In genomic region chr4:13888112-13888511, GRCh38 we compare ENCODE assay signal across 16 cellular contexts.
DNase-seq lines count a peak whose midpoint lies in the region; ATAC-seq, FAIRE-seq and TF ChIP-seq lines count a peak whose summit lies in the region.
"Had no signal": no experiment of that assay in that cellular context is flagged by ENCODE, and none has a peak within 500 bp of the region (broad histone marks: within the 10 kb centered on the region; RNA-seq: fewer than 3 reads in every experiment).

No MANE protein-coding gene starts in this region.

- DNase-seq in A549 (ENCODE audit: low read depth in 1 of 2, low spot score in 1 of 2) = peak in 1 of 2 experiments; percentile 62
- peak; percentile 85 for DNase-seq in HFFc6
- peak; percentile 92 for DNase-seq in astrocyte of the spinal cord (ENCODE audit: low read depth, low spot score)
- peak; percentile 88 for DNase-seq in glomerular endothelial cell (ENCODE audit: extremely low read depth, low read depth, low spot score)
- no peak for DNase-seq in activated gamma-delta T cell (lab: John Stamatoyannopoulos, UW)
- DNase-seq in activated CD4-positive, alpha-beta T cell treated with anti-CD3 and anti-CD28 coated beads, Interleukin-2, amount 50 U/mL, for 1 hour = no peak
- DNase-seq: activated naive CD8-positive, alpha-beta T cell treated with anti-CD3 and anti-CD28 coated beads for 36 hours; AML-193; effector memory CD4-positive, alpha-beta T cell; GDM1; naive B cell; NCI-H2171; spleen; upper lobe of right lung had no signal

- POLR2A ChIA-PET in A549 (lab: Yijun Ruan, JAX) = no interaction called here

- H3K27me3 Mint-ChIP-seq in HFFc6 (ENCODE audit: insufficient read depth) = peaks cover 4% of the 10 kb centered on the region; the same call in 1 of the 2 replicates
- H3K27me3 Mint-ChIP-seq in stimulated activated memory B cell treated with anti-CD40 and anti-IgM and Interleukin-4, amounts not matched to agents 10 μg/mL and 1 μg/mL and 100 μg/mL, for 72 hours = no peaks in the 10 kb centered on the region

- WGBS in A549 (ENCODE audit: missing lambda C conversion rate) = 5% methylated on average over 1 of the region's 1 CpG

- TF ChIP-seq CTCF in A549 (IDR thresholded peaks at IDR 0.05) (no peak), HFFc6 (IDR thresholded peaks at IDR 0.05) (no peak), astrocyte of the spinal cord (IDR thresholded peaks at IDR 0.05; ENCODE audit: low read depth, low read length) (no peak)

- peak overlapping the region; percentile 7; the same call in 1 of the 2 replicates for H3K4me3 Mint-ChIP-seq in HFFc6
- H3K4me3 Mint-ChIP-seq in stimulated activated memory B cell treated with anti-CD40 and anti-IgM and Interleukin-4, amounts not matched to agents 10 μg/mL and 1 μg/mL and 100 μg/mL, for 72 hours = no peak overlapping the region
- H3K4me3 Mint-ChIP-seq: activated naive CD8-positive, alpha-beta T cell treated with anti-CD3 and anti-CD28 coated beads for 36 hours; naive B cell had no signal

- H3K27ac ChIP-seq in A549 = peak overlapping the region; percentile 60 to 80; a peak in 5 of 6 replicates
- H3K27ac ChIP-seq: spleen, upper lobe of right lung had no signal

- no peak for ATAC-seq in A549
- ATAC-seq in stimulated activated memory B cell treated with anti-CD40 and anti-IgM and Interleukin-4, amounts not matched to agents 10 μg/mL and 1 μg/mL and 100 μg/mL, for 72 hours = no peak
- ATAC-seq in HG02610 (IDR thresholded peaks at IDR 0.05; ENCODE audit: unreplicated experiment) = no peak
- ATAC-seq: upper lobe of right lung had no signal

- TF ChIP-seq EP300 in A549 (IDR thresholded peaks at IDR 0.05) = no peak

- peaks cover 54% of the 10 kb centered on the region for H3K4me1 Mint-ChIP-seq in HFFc6 (ENCODE audit: low read depth)
- H3K4me1 Mint-ChIP-seq in stimulated activated memory B cell treated with anti-CD40 and anti-IgM and Interleukin-4, amounts not matched to agents 10 μg/mL and 1 μg/mL and 100 μg/mL, for 72 hours = no peaks in the 10 kb centered on the region
- H3K4me1 Mint-ChIP-seq: naive B cell had no signal

- H3K27ac Mint-ChIP-seq in HFFc6 = peak overlapping the region; percentile 74
- no peak overlapping the region for H3K27ac Mint-ChIP-seq in stimulated activated memory B cell treated with anti-CD40 and anti-IgM and Interleukin-4, amounts not matched to agents 10 μg/mL and 1 μg/mL and 100 μg/mL, for 72 hours
- H3K27ac Mint-ChIP-seq: activated naive CD8-positive, alpha-beta T cell treated with anti-CD3 and anti-CD28 coated beads for 36 hours; naive B cell had no signal

- TF ChIP-seq POLR2A in A549 (IDR thresholded peaks at IDR 0.05; ENCODE audit: low read length) = no peak

- no peak overlapping the region for H3K4me3 ChIP-seq in A549
- H3K4me3 ChIP-seq in astrocyte of the spinal cord (ENCODE audit: low read depth, low read length) = no peak overlapping the region
- H3K4me3 ChIP-seq: spleen, upper lobe of right lung had no signal

- peaks cover 7% of the 10 kb centered on the region for H3K36me3 Mint-ChIP-seq in HFFc6 (ENCODE audit: low read depth)
- no peaks in the 10 kb centered on the region for H3K36me3 Mint-ChIP-seq in stimulated activated memory B cell treated with anti-CD40 and anti-IgM and Interleukin-4, amounts not matched to agents 10 μg/mL and 1 μg/mL and 100 μg/mL, for 72 hours
- H3K36me3 Mint-ChIP-seq: activated naive CD8-positive, alpha-beta T cell treated with anti-CD3 and anti-CD28 coated beads for 36 hours; naive B cell had no signal

- in situ Hi-C loops in astrocyte of the spinal cord (cut with HindIII; ENCODE audit: low sequenced_read_pairs) = no loop called here

- H3K9me3 ChIP-seq in A549 = peaks cover 21% of the 10 kb centered on the region
- H3K9me3 ChIP-seq: spleen, upper lobe of right lung had no signal

- peaks cover 36% of the 10 kb centered on the region for H3K4me1 ChIP-seq in A549
- H3K4me1 ChIP-seq: spleen, upper lobe of right lung had no signal

- no peak for FAIRE-seq in A549 (lab: Jason Lieb, UNC)

- no peak for TF ChIP-seq RAD21 in A549 (conservative IDR thresholded peaks at IDR 0.05 in 1 of 2, IDR thresholded peaks at IDR 0.05 in 1 of 2)

- peak overlapping the region; percentile 29; the same call in 1 of the 3 replicates for H3K4me2 ChIP-seq in A549

- CTCF ChIA-PET in A549 (lab: Yijun Ruan, JAX) = no interaction called here

- H3K9me3 Mint-ChIP-seq in HFFc6 = no peaks in the 10 kb centered on the region
- H3K9me3 Mint-ChIP-seq in stimulated activated memory B cell treated with anti-CD40 and anti-IgM and Interleukin-4, amounts not matched to agents 10 μg/mL and 1 μg/mL and 100 μg/mL, for 72 hours = no peaks in the 10 kb centered on the region
- H3K9me3 Mint-ChIP-seq: activated naive CD8-positive, alpha-beta T cell treated with anti-CD3 and anti-CD28 coated beads for 36 hours had no signal

TF ChIP-seq in A549, 52 proteins besides CTCF, POLR2A, EP300 and RAD21:
- TF ChIP-seq ELK1 (IDR thresholded peaks at IDR 0.05; ENCODE audit: low read depth, low read length) (no peak), CEBPB (IDR thresholded peaks at IDR 0.05) (no peak), ATOH8 (CRISPR knock-in tag; IDR thresholded peaks at IDR 0.05; ENCODE audit: low read depth) (no peak), FOXS1 (CRISPR knock-in tag; IDR thresholded peaks at IDR 0.05) (no peak), KDM1A (IDR thresholded peaks at IDR 0.05; ENCODE audit: low read depth) (no peak), MAFK (IDR thresholded peaks at IDR 0.05; ENCODE audit: partially characterized antibody) (no peak), CBX2 (IDR thresholded peaks at IDR 0.05; ENCODE audit: borderline replicate concordance, low read depth) (no peak), HES2 (IDR thresholded peaks at IDR 0.05) (no peak), FOSB (CRISPR knock-in tag; IDR thresholded peaks at IDR 0.05) (no peak), BHLHE40 (IDR thresholded peaks at IDR 0.05; ENCODE audit: low read depth, low read length) (no peak), TP53 (CRISPR knock-in tag; IDR thresholded peaks at IDR 0.05) (no peak), CHD2 (IDR thresholded peaks at IDR 0.05; ENCODE audit: low read length, partially characterized antibody) (no peak), JUNB (IDR thresholded peaks at IDR 0.05) (peak; percentile 30; the same call in 1 of the 2 replicates), FOSL2 (IDR thresholded peaks at IDR 0.05) (0 out of 2 replicates have a peak, but pooled peaks have one; percentile 15), FOSL2 (CRISPR knock-in tag; IDR thresholded peaks at IDR 0.05) (peak; percentile 37), EHMT2 (IDR thresholded peaks at IDR 0.05; ENCODE audit: low read depth) (no peak), JUN (IDR thresholded peaks at IDR 0.05) (no peak)
- TF ChIP-seq, protein P1, sequence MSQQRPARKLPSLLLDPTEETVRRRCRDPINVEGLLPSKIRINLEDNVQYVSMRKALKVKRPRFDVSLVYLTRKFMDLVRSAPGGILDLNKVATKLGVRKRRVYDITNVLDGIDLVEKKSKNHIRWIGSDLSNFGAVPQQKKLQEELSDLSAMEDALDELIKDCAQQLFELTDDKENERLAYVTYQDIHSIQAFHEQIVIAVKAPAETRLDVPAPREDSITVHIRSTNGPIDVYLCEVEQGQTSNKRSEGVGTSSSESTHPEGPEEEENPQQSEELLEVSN (IDR thresholded peaks at IDR 0.05; ENCODE audit: borderline replicate concordance, low read depth) = no peak; the same call in 1 of the 2 replicates
- TF ChIP-seq, protein P2, sequence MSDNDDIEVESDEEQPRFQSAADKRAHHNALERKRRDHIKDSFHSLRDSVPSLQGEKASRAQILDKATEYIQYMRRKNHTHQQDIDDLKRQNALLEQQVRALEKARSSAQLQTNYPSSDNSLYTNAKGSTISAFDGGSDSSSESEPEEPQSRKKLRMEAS (IDR thresholded peaks at IDR 0.05) = peak; percentile 48; the same call in 1 of the 2 replicates
- TF ChIP-seq, protein P3, sequence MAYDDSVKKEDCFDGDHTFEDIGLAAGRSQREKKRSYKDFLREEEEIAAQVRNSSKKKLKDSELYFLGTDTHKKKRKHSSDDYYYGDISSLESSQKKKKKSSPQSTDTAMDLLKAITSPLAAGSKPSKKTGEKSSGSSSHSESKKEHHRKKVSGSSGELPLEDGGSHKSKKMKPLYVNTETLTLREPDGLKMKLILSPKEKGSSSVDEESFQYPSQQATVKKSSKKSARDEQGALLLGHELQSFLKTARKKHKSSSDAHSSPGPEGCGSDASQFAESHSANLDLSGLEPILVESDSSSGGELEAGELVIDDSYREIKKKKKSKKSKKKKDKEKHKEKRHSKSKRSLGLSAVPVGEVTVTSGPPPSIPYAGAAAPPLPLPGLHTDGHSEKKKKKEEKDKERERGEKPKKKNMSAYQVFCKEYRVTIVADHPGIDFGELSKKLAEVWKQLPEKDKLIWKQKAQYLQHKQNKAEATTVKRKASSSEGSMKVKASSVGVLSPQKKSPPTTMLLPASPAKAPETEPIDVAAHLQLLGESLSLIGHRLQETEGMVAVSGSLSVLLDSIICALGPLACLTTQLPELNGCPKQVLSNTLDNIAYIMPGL (CRISPR knock-in tag; IDR thresholded peaks at IDR 0.05; ENCODE audit: borderline replicate concordance) = no peak

Comparison
In these comparisons a context has a peak if more than half of its experiments do, and no peak if none do; other contexts are left out.
1. DNase-seq: peak in HFFc6 (single experiment), astrocyte of the spinal cord (single experiment) and glomerular endothelial cell (single experiment); none in activated gamma-delta T cell (single experiment) and activated CD4-positive, alpha-beta T cell treated with anti-CD3 and anti-CD28 coated beads, Interleukin-2, amount 50 U/mL, for 1 hour (single experiment).